ENCODE assay signal across 14 cellular contexts in genomic region chr19:32708457-32708856, GRCh38. TPM values are rescaled to one million over a fixed set of nuclear protein-coding genes. Genes with fewer than 3 reads are reported as not detected.
DNase-seq lines count a peak whose midpoint lies in the region; ATAC-seq and TF ChIP-seq lines count a peak whose summit lies in the region.
"Had no signal": no experiment of that assay in that cellular context is flagged by ENCODE, and none has a peak within 500 bp of the region (broad histone marks: within the 10 kb centered on the region; RNA-seq: fewer than 3 reads in every experiment).

No MANE protein-coding gene starts in this region.

- BruUV-seq in Panc1 (replicated peaks; lab: Mats Ljungman, UMichigan): no TSS peak
- no TSS peak for BruUV-seq in Caco-2 (replicated peaks; lab: Mats Ljungman, UMichigan)
- no TSS peak for BruUV-seq in A673 (replicated peaks; lab: Mats Ljungman, UMichigan)

- peak overlapping the region; percentile 31 for H3K27ac Mint-ChIP-seq in activated CD8-positive, alpha-beta T cell treated with anti-CD3 and anti-CD28 coated beads, Interleukin-2, amount 10 ng/mL, durations not matched to agents 7 days and 5 days
- H3K27ac Mint-ChIP-seq in effector memory CD8-positive, alpha-beta T cell: peak overlapping the region; percentile 52 to 56
- H3K27ac Mint-ChIP-seq in Caco-2 (ENCODE audit: unreplicated experiment): no peak overlapping the region

- H3K4me3 Mint-ChIP-seq in activated CD8-positive, alpha-beta T cell treated with anti-CD3 and anti-CD28 coated beads, Interleukin-2, amount 10 ng/mL, durations not matched to agents 7 days and 5 days: no peak overlapping the region
- H3K4me3 Mint-ChIP-seq in effector memory CD8-positive, alpha-beta T cell: no peak overlapping the region
- no peak overlapping the region for H3K4me3 Mint-ChIP-seq in Caco-2 (ENCODE audit: unreplicated experiment)

- in situ Hi-C loops in Panc1 (cut with HindIII; ENCODE audit: low pct_unique_long_range_greater_than_20kb, low sequenced_read_pairs): no loop called here

- H3K4me1 ChIP-seq in Panc1 (ENCODE audit: control insufficient read depth, insufficient read depth, low read length) (no peaks in the 10 kb centered on the region), Caco-2 (no peaks in the 10 kb centered on the region), A673 (ENCODE audit: insufficient read depth, low read length, poor library complexity, severe bottlenecking) (no peaks in the 10 kb centered on the region)
- H3K4me1 ChIP-seq: gastroesophageal sphincter had no signal

- ATAC-seq in Panc1: peak; percentile 65
- peak; percentile 64 for ATAC-seq in activated CD8-positive, alpha-beta T cell treated with anti-CD3 and anti-CD28 coated beads, Interleukin-2, amount 10 ng/mL, durations not matched to agents 7 days and 5 days
- ATAC-seq in effector memory CD8-positive, alpha-beta T cell (replicated peaks): peak; percentile 59
- no peak for ATAC-seq in GM19324 (IDR thresholded peaks at IDR 0.05; ENCODE audit: low FRiP score, unreplicated experiment)
- ATAC-seq: gastroesophageal sphincter had no signal

- DNase-seq in Panc1 (ENCODE audit: low read depth, low spot score) (no peak), Caco-2 (no peak), A673 (ENCODE audit: low spot score) (no peak), retina (no peak)
- DNase-seq in activated CD8-positive, alpha-beta T cell treated with anti-CD3 and anti-CD28 coated beads, Interleukin-2, amount 10 ng/mL, durations not matched to agents 7 days and 5 days: peak; percentile 60
- no peak for DNase-seq in effector memory CD8-positive, alpha-beta T cell
- peak; percentile 39 for DNase-seq in stimulated activated CD4-positive, alpha-beta T cell treated with anti-CD3 and anti-CD28 coated beads, Interleukin-4, amount 100 ng/mL, for 24 hours
- DNase-seq: effector memory CD4-positive, alpha-beta T cell; NCI-H1105; NCI-H510A; RPMI8226 had no signal

- H3K4me3 ChIP-seq in Panc1 (ENCODE audit: low read depth in 2 of 2, low read length in 2 of 2) (no peak overlapping the region), Caco-2 (ENCODE audit: low read depth, low read length) (no peak overlapping the region), A673 (ENCODE audit: low read depth, low read length, poor library complexity, severe bottlenecking) (no peak overlapping the region)
- H3K4me3 ChIP-seq: gastroesophageal sphincter had no signal

- no peaks in the 10 kb centered on the region for H3K27me3 Mint-ChIP-seq in activated CD8-positive, alpha-beta T cell treated with anti-CD3 and anti-CD28 coated beads, Interleukin-2, amount 10 ng/mL, durations not matched to agents 7 days and 5 days (ENCODE audit: low read depth)
- H3K27me3 Mint-ChIP-seq in effector memory CD8-positive, alpha-beta T cell: no peaks in the 10 kb centered on the region
- H3K27me3 Mint-ChIP-seq in Caco-2 (ENCODE audit: insufficient read depth, unreplicated experiment): no peaks in the 10 kb centered on the region

- H3K9me3 Mint-ChIP-seq in activated CD8-positive, alpha-beta T cell treated with anti-CD3 and anti-CD28 coated beads, Interleukin-2, amount 10 ng/mL, durations not matched to agents 7 days and 5 days (ENCODE audit: insufficient read depth): peaks cover 19% of the 10 kb centered on the region
- H3K9me3 Mint-ChIP-seq in effector memory CD8-positive, alpha-beta T cell: peaks cover 0 to 2% of the 10 kb centered on the region in 2 donors
- no peaks in the 10 kb centered on the region for H3K9me3 Mint-ChIP-seq in Caco-2 (ENCODE audit: unreplicated experiment)

- H3K9me3 ChIP-seq in Panc1 (ENCODE audit: control insufficient read depth, insufficient read depth, low read depth, low read length) (peaks cover 7% of the 10 kb centered on the region; the same call in 1 of the 2 replicates), Caco-2 (peaks cover 12% of the 10 kb centered on the region), A673 (ENCODE audit: low read depth, low read length, poor library complexity, severe bottlenecking) (peaks cover 12% of the 10 kb centered on the region)

- intact Hi-C loops in Panc1 (cut with micrococcal nuclease; ENCODE audit: unreplicated experiment) (no loop called here), Caco-2 (cut with micrococcal nuclease; ENCODE audit: unreplicated experiment) (no loop called here), A673 (cut with micrococcal nuclease; ENCODE audit: unreplicated experiment) (no loop called here)

- H3K27ac ChIP-seq in Panc1 (ENCODE audit: low read length): no peak overlapping the region
- H3K27ac ChIP-seq in A673 (ENCODE audit: low read depth, low read length, poor library complexity, severe bottlenecking): no peak overlapping the region
- H3K27ac ChIP-seq: C4-2B, gastroesophageal sphincter had no signal

- TF ChIP-seq CTCF in Panc1 (IDR thresholded peaks at IDR 0.05): no peak
- no peak for TF ChIP-seq CTCF in Caco-2 (IDR thresholded peaks at IDR 0.05; ENCODE audit: insufficient read depth in 1 of 2, low read depth in 1 of 2, low read length in 1 of 2, severe bottlenecking in 1 of 2, unreplicated experiment in 1 of 2)
- no peak for TF ChIP-seq CTCF in A673 (conservative IDR thresholded peaks at IDR 0.05; ENCODE audit: low read depth, low read length)

- H3K36me3 ChIP-seq in Panc1 (ENCODE audit: control insufficient read depth, insufficient read depth, low read length) (peaks cover 16% of the 10 kb centered on the region; the same call in 1 of the 2 replicates), Caco-2 (ENCODE audit: control insufficient read depth, insufficient read depth, low read length) (peaks cover 4% of the 10 kb centered on the region; the same call in 1 of the 2 replicates), A673 (ENCODE audit: insufficient read depth, low read length, poor library complexity, severe bottlenecking) (peaks cover 15% of the 10 kb centered on the region)

- POLR2A ChIA-PET in Panc1 (lab: Charles Lee): no interaction called here
- POLR2A ChIA-PET in activated CD8-positive, alpha-beta T cell treated with anti-CD3 and anti-CD28 coated beads, Interleukin-2, amount 10 ng/mL, durations not matched to agents 7 days and 5 days (lab: Charles Lee): no interaction called here
- POLR2A ChIA-PET in Caco-2 (lab: Charles Lee): no interaction called here
- POLR2A ChIA-PET in A673 (lab: Charles Lee; ENCODE audit: low non-redundant PET): no interaction called here

- peaks cover 57% of the 10 kb centered on the region for H3K36me3 Mint-ChIP-seq in activated CD8-positive, alpha-beta T cell treated with anti-CD3 and anti-CD28 coated beads, Interleukin-2, amount 10 ng/mL, durations not matched to agents 7 days and 5 days (ENCODE audit: low read depth)
- peaks cover 39% of the 10 kb centered on the region for H3K36me3 Mint-ChIP-seq in effector memory CD8-positive, alpha-beta T cell (ENCODE audit: insufficient read depth)
- peaks cover 60% of the 10 kb centered on the region for H3K36me3 Mint-ChIP-seq in Caco-2 (ENCODE audit: insufficient read depth, unreplicated experiment)

- CTCF ChIA-PET in Panc1 (lab: Charles Lee): no interaction called here
- CTCF ChIA-PET in activated CD8-positive, alpha-beta T cell treated with anti-CD3 and anti-CD28 coated beads, Interleukin-2, amount 10 ng/mL, durations not matched to agents 7 days and 5 days (lab: Charles Lee): no interaction called here
- CTCF ChIA-PET in Caco-2 (lab: Charles Lee): no interaction called here
- CTCF ChIA-PET in A673 (lab: Charles Lee): interaction anchor here (0.5 kb wide), 1 partner anchor 826 kb away, joined by 3 read pairs; no protein-coding TSS in a partner anchor

- peaks cover 21% of the 10 kb centered on the region for H3K4me1 Mint-ChIP-seq in activated CD8-positive, alpha-beta T cell treated with anti-CD3 and anti-CD28 coated beads, Interleukin-2, amount 10 ng/mL, durations not matched to agents 7 days and 5 days (ENCODE audit: low read depth)
- H3K4me1 Mint-ChIP-seq in effector memory CD8-positive, alpha-beta T cell (ENCODE audit: low read depth in 2 of 2): peaks cover 11 to 21% of the 10 kb centered on the region in 2 donors
- H3K4me1 Mint-ChIP-seq in Caco-2 (ENCODE audit: low read depth, unreplicated experiment): no peaks in the 10 kb centered on the region

- H3K27me3 ChIP-seq in Panc1 (ENCODE audit: control insufficient read depth, insufficient read depth, low read length): no peaks in the 10 kb centered on the region
- H3K27me3 ChIP-seq in Caco-2 (replicated peaks; ENCODE audit: control insufficient read depth, insufficient read depth, low read length): no peaks in the 10 kb centered on the region
- H3K27me3 ChIP-seq in A673 (replicated peaks; ENCODE audit: insufficient read depth, low read depth, low read length, poor library complexity): no peaks in the 10 kb centered on the region
- H3K27me3 ChIP-seq: gastroesophageal sphincter had no signal

RNA-seq across cellular contexts. Expression of gene TDRD12, which starts 11.1 kb away (rescaled TPM):
- total RNA-seq in Panc1 (2021; ENCODE audit: unreplicated experiment) (0.33 TPM), Caco-2 (2022) (0.11 and 0.30 TPM in 2 replicates), A673 (2021) (0.26 and 0.64 TPM in 2 replicates)
- polyA plus RNA-seq in Panc1 (2012; ENCODE audit: insufficient read length): 0.48 TPM
- total RNA-seq in activated CD8-positive, alpha-beta T cell treated with anti-CD3 and anti-CD28 coated beads, Interleukin-2, amount 10 ng/mL, durations not matched to agents 7 days and 5 days: under 1 TPM; 0.10 to 0.21 TPM

RNA-seq across cellular contexts. Expression of gene NUDT19, which starts 16.8 kb away (rescaled TPM):
- total RNA-seq in Panc1 (2021; ENCODE audit: unreplicated experiment): 41.4 TPM
- 16.0 TPM for polyA plus RNA-seq in Panc1 (2012; ENCODE audit: insufficient read length)
- total RNA-seq in activated CD8-positive, alpha-beta T cell treated with anti-CD3 and anti-CD28 coated beads, Interleukin-2, amount 10 ng/mL, durations not matched to agents 7 days and 5 days: 10 to 100 TPM; 12.9 to 14.3 TPM
- total RNA-seq in Caco-2 (2022): 24.0 and 24.4 TPM in 2 replicates
- total RNA-seq in A673 (2021): 17.8 and 18.7 TPM in 2 replicates

RNA-seq across cellular contexts. Expression of gene RGS9BP, which starts 32.8 kb away (rescaled TPM):
- total RNA-seq in Panc1 (2021; ENCODE audit: unreplicated experiment) (1.3 TPM), Caco-2 (2022) (0.75 and 1.0 TPM in 2 replicates), A673 (2021) (0.13 and 0.15 TPM in 2 replicates)
- polyA plus RNA-seq in Panc1 (2012; ENCODE audit: insufficient read length): 0.63 TPM
- under 1 TPM; 0.34 to 0.37 TPM for total RNA-seq in activated CD8-positive, alpha-beta T cell treated with anti-CD3 and anti-CD28 coated beads, Interleukin-2, amount 10 ng/mL, durations not matched to agents 7 days and 5 days

RNA-seq across cellular contexts. Expression of gene ANKRD27, which starts 33.5 kb away (rescaled TPM):
- 64.2 TPM for total RNA-seq in Panc1 (2021; ENCODE audit: unreplicated experiment)
- polyA plus RNA-seq in Panc1 (2012; ENCODE audit: insufficient read length): 31.6 TPM
- total RNA-seq in activated CD8-positive, alpha-beta T cell treated with anti-CD3 and anti-CD28 coated beads, Interleukin-2, amount 10 ng/mL, durations not matched to agents 7 days and 5 days: 10 to 100 TPM; 45.1 to 45.3 TPM
- total RNA-seq in Caco-2 (2022): 53.9 and 54.3 TPM in 2 replicates
- 25.0 and 27.8 TPM in 2 replicates for total RNA-seq in A673 (2021)

Comparison
In these comparisons a context has a peak if more than half of its experiments do, and no peak if none do; other contexts are left out.
1. DNase-seq: peak in activated CD8-positive, alpha-beta T cell treated with anti-CD3 and anti-CD28 coated beads, Interleukin-2, amount 10 ng/mL, durations not matched to agents 7 days and 5 days (single experiment) and stimulated activated CD4-positive, alpha-beta T cell treated with anti-CD3 and anti-CD28 coated beads, Interleukin-4, amount 100 ng/mL, for 24 hours (single experiment); none in Panc1 (single experiment), effector memory CD8-positive, alpha-beta T cell (0 of 3), Caco-2 (0 of 2), A673 (single experiment) and retina (single experiment).